ENCODE assay signal across 29 cellular contexts in genomic region chr13:80572867-80573266, GRCh38.
"Had no signal": no experiment of that assay in that cellular context is flagged by ENCODE, and none has a peak within 500 bp of the region (broad histone marks: within the 10 kb centered on the region; RNA-seq: fewer than 3 reads in every experiment).

No MANE protein-coding gene starts in this region.

- H3K36me3 ChIP-seq: adrenal gland, breast epithelium, cardiac muscle cell, colonic mucosa, heart left ventricle, WERI-Rb-1 had no signal

- H3K4me1 ChIP-seq: adrenal gland, body of pancreas, breast epithelium, colonic mucosa had no signal

- DNase-seq: activated B cell treated with CpG ODN at 0.5 μM for 24 hours; activated CD4-positive, alpha-beta memory T cell treated with anti-CD3 and anti-CD28 coated beads for 36 hours; activated CD4-positive, alpha-beta T cell treated with anti-CD3 and anti-CD28 coated beads for 48 hours; activated CD4-positive, alpha-beta T cell treated with anti-CD3 and anti-CD28 coated beads, Interleukin-2, amount 50 U/mL, for 1 hour; activated CD8-positive, alpha-beta memory T cell treated with anti-CD3 and anti-CD28 coated beads, Interleukin-2, amount 10 ng/mL, durations not matched to agents 7 days and 5 days; activated CD8-positive, alpha-beta memory T cell treated with anti-CD3 and anti-CD28 coated beads, Interleukin-2, amount 50 U/mL, for 4 hours; activated CD8-positive, alpha-beta T cell treated with anti-CD3 and anti-CD28 coated beads, Interleukin-2, amount 10 ng/mL, durations not matched to agents 7 days and 5 days; activated effector memory CD4-positive, alpha-beta T cell treated with anti-CD3 and anti-CD28 coated beads, Interleukin-2, amount 50 U/mL, for 16 hours; activated naive CD4-positive, alpha-beta T cell treated with anti-CD3 and anti-CD28 coated beads for 36 hours; activated naive CD8-positive, alpha-beta T cell treated with anti-CD3 and anti-CD28 coated beads for 36 hours; activated naive CD8-positive, alpha-beta T cell treated with anti-CD3 and anti-CD28 coated beads, Interleukin-2, amount 50 U/mL, for 24 hours; activated T-cell treated with anti-CD3 and anti-CD28 coated beads, Interleukin-2, amount 50 U/mL, for 1 hour; activated T-cell treated with anti-CD3 and anti-CD28 coated beads, Interleukin-2, amount 50 U/mL, for 48 hours; adrenal gland; aorta; body of pancreas; central memory CD4-positive, alpha-beta T cell; cerebellar nuclear complex; colonic mucosa; effector memory CD4-positive, alpha-beta T cell; endodermal cell; foreskin fibroblast; heart left ventricle; T-helper 1 cell; T-helper 17 cell; T1000; WERI-Rb-1 had no signal

- H3K4me3 ChIP-seq: adrenal gland, body of pancreas, breast epithelium, cardiac muscle cell, colonic mucosa, heart left ventricle had no signal

- H3K27ac ChIP-seq: adrenal gland, body of pancreas, breast epithelium, cardiac muscle cell, colonic mucosa, heart left ventricle, WERI-Rb-1 had no signal

- H3K9me3 ChIP-seq: adrenal gland, body of pancreas, breast epithelium, colonic mucosa, heart left ventricle had no signal

- H3K27me3 ChIP-seq: adrenal gland, body of pancreas, breast epithelium, cardiac muscle cell, colonic mucosa, heart left ventricle had no signal
